ENCODE assay signal across 10 cellular contexts in the genomic region with DNA sequence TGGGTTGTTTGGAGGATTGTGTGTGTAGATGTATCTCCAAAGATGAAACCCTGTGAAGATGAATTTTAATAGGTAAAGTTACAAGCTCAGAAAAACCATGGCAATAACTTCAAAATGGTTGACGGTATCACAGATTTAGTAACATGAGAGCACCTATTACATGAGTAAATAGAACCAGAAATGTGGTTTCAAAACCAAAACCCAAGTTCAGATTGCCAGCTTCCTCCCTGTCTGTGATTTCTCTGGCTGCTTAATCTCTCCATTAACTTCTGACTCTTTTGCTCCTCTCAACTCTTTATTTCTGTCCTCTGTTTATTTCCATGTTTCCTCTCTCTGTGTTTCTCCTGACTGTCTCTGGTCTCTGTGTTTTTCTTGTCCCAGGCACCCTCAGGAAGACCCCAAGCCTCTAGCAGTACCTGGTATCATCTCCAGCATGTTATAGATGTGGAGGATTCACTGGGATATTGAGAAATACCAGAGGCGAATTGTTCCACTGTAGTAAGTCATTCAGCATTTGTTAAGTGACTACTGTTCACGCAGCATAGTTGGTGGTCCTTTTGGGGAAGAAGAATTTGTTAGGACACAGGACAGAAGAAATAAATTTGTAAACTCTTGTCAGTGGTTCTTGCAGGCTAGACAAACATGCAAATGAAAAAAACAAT.
DNase-seq lines count a peak whose midpoint lies in the region; ATAC-seq, FAIRE-seq and TF ChIP-seq lines count a peak whose summit lies in the region.
"Had no signal": no experiment of that assay in that cellular context is flagged by ENCODE, and none has a peak within 500 bp of the region (broad histone marks: within the 10 kb centered on the region; RNA-seq: fewer than 3 reads in every experiment).

No MANE protein-coding gene starts in this region.

- no peak for DNase-seq in activated naive CD4-positive, alpha-beta T cell treated with Interleukin-2 at 50 U/mL for 16 hours
- DNase-seq in PC-3 (no peak), fibroblast of villous mesenchyme (ENCODE audit: low read depth) (peak; percentile 58), PC-9 (no peak), HTR-8/SVneo (ENCODE audit: insufficient read length, low spot score) (no peak), vagina (ENCODE audit: extremely low spot score in 2 of 2) (no peak)
- DNase-seq: activated CD8-positive, alpha-beta memory T cell treated with anti-CD3 and anti-CD28 coated beads, Interleukin-2, amount 50 U/mL, for 48 hours had no signal

- no peaks in the 10 kb centered on the region for H3K9me2 ChIP-seq in PC-3 (replicated peaks; ENCODE audit: low read length)
- no peaks in the 10 kb centered on the region; the same call in 1 of the 2 replicates for H3K9me2 ChIP-seq in PC-9 (ENCODE audit: insufficient read depth)

- H3K9ac ChIP-seq in PC-3 (ENCODE audit: low read length), result no peak overlapping the region
- H3K9ac ChIP-seq: BLaER1 had no signal

- intact Hi-C loops in PC-3 (cut with micrococcal nuclease) (loop anchor here (5.0 to 10.0 kb wide), 2 partner anchors 186 to 427 kb away; no protein-coding TSS in a partner anchor), PC-9 (cut with micrococcal nuclease; ENCODE audit: unreplicated experiment) (loop anchor here (5.0 to 10.0 kb wide), 4 partner anchors 237 to 816 kb away; no protein-coding TSS in a partner anchor), vagina (cut with DNase I) (no loop called here)

- no peak; the same call in 1 of the 2 replicates for ATAC-seq in PC-3

- no peaks in the 10 kb centered on the region for H3K9me3 Mint-ChIP-seq in activated naive CD4-positive, alpha-beta T cell treated with anti-CD3 and anti-CD28 coated beads, Interleukin-2, amount 50 U/mL, for 24 hours

- TF ChIP-seq CTCF in PC-3 (conservative IDR thresholded peaks at IDR 0.05; ENCODE audit: low read depth, low read length) (no peak), fibroblast of villous mesenchyme (IDR thresholded peaks at IDR 0.05; ENCODE audit: insufficient read depth, low read depth, low read length) (no peak), PC-9 (conservative IDR thresholded peaks at IDR 0.05) (no peak), vagina (IDR thresholded peaks at IDR 0.05) (no peak)

- no peaks in the 10 kb centered on the region for H3K79me2 ChIP-seq in PC-3 (ENCODE audit: low read length)
- H3K79me2 ChIP-seq in PC-9 (ENCODE audit: low read depth), result no peaks in the 10 kb centered on the region

- TF ChIP-seq POLR2A in vagina (IDR thresholded peaks at IDR 0.05), result no peak

- H3K4me1 ChIP-seq in PC-3 (ENCODE audit: insufficient read depth, low read length) (peaks cover 18% of the 10 kb centered on the region; the same call in 1 of the 2 replicates), urinary bladder (ENCODE audit: insufficient read depth) (no peaks in the 10 kb centered on the region), PC-9 (replicated peaks; ENCODE audit: insufficient read depth) (no peaks in the 10 kb centered on the region), vagina (peaks cover 22% of the 10 kb centered on the region)

- H3F3A ChIP-seq in PC-3 (ENCODE audit: low read length, unreplicated experiment) (no peaks in the 10 kb centered on the region), PC-9 (ENCODE audit: insufficient read depth, low read depth) (no peaks in the 10 kb centered on the region)

- H3K4me3 ChIP-seq in PC-3 (ENCODE audit: low read length), result no peak overlapping the region
- no peak overlapping the region for H3K4me3 ChIP-seq in fibroblast of villous mesenchyme (ENCODE audit: low read depth, low read length)
- no peak overlapping the region for H3K4me3 ChIP-seq in urinary bladder (ENCODE audit: low read depth, low read length)
- no peak overlapping the region for H3K4me3 ChIP-seq in PC-9
- H3K4me3 ChIP-seq in vagina, result no peak overlapping the region
- H3K4me3 ChIP-seq: BLaER1 had no signal

- no peaks in the 10 kb centered on the region for H3K27me3 Mint-ChIP-seq in activated naive CD4-positive, alpha-beta T cell treated with anti-CD3 and anti-CD28 coated beads, Interleukin-2, amount 50 U/mL, for 24 hours

- POLR2A ChIA-PET in PC-3 (lab: Charles Lee; ENCODE audit: unreplicated experiment), result interaction anchor here (0.7 kb wide), 1 partner anchor 83 kb away, joined by 3 read pairs; no protein-coding TSS in a partner anchor
- POLR2A ChIA-PET in PC-9 (lab: Charles Lee; ENCODE audit: unreplicated experiment), result interaction anchor here (0.6 kb wide), 1 partner anchor 975 kb away, joined by 6 read pairs; no protein-coding TSS in a partner anchor

- no peaks in the 10 kb centered on the region for H4K20me1 ChIP-seq in PC-3 (ENCODE audit: low read length)
- peaks cover 12% of the 10 kb centered on the region for H4K20me1 ChIP-seq in PC-9 (ENCODE audit: insufficient read depth)

- peak overlapping the region; percentile 47 for H3K27ac Mint-ChIP-seq in activated naive CD4-positive, alpha-beta T cell treated with anti-CD3 and anti-CD28 coated beads, Interleukin-2, amount 50 U/mL, for 24 hours

- H3K36me3 ChIP-seq in PC-3 (ENCODE audit: low read depth, low read length) (no peaks in the 10 kb centered on the region), urinary bladder (ENCODE audit: insufficient read depth) (no peaks in the 10 kb centered on the region), PC-9 (ENCODE audit: low read depth) (no peaks in the 10 kb centered on the region), vagina (no peaks in the 10 kb centered on the region)

- H3K36me3 Mint-ChIP-seq in activated naive CD4-positive, alpha-beta T cell treated with anti-CD3 and anti-CD28 coated beads, Interleukin-2, amount 50 U/mL, for 24 hours, result no peaks in the 10 kb centered on the region

- H3K27ac ChIP-seq in PC-3 (ENCODE audit: low read length), result peak overlapping the region; percentile 4; the same call in 1 of the 2 replicates
- peak overlapping the region; percentile 45 for H3K27ac ChIP-seq in urinary bladder (ENCODE audit: low read depth)
- H3K27ac ChIP-seq in PC-9, result no peak overlapping the region
- H3K27ac ChIP-seq in vagina, result no peak overlapping the region
- H3K27ac ChIP-seq: BLaER1 had no signal

- peak overlapping the region; percentile 8 for H3K4me3 Mint-ChIP-seq in activated naive CD4-positive, alpha-beta T cell treated with anti-CD3 and anti-CD28 coated beads, Interleukin-2, amount 50 U/mL, for 24 hours

- FAIRE-seq in HTR-8/SVneo (lab: Jason Lieb, UNC), result no peak

- CTCF ChIA-PET in PC-3 (lab: Charles Lee), result no interaction called here
- CTCF ChIA-PET in PC-9 (lab: Charles Lee), result interaction anchor here (0.7 kb wide), 2 partner anchors 44 to 94 kb away, joined by 3 to 10 read pairs; no protein-coding TSS in a partner anchor

- H3K4me2 ChIP-seq in PC-3 (ENCODE audit: low read length) (peak overlapping the region; percentile 23; the same call in 1 of the 2 replicates), PC-9 (no peak overlapping the region)
- H3K4me2 ChIP-seq: BLaER1 had no signal

- H3K4me1 Mint-ChIP-seq in activated naive CD4-positive, alpha-beta T cell treated with anti-CD3 and anti-CD28 coated beads, Interleukin-2, amount 50 U/mL, for 24 hours, result peaks cover 52% of the 10 kb centered on the region

- WGBS in urinary bladder, result 51% methylated on average over 3 of the region's 3 CpGs

- BruUV-seq in PC-3 (replicated peaks; lab: Mats Ljungman, UMichigan) (no TSS peak), PC-9 (replicated peaks; lab: Mats Ljungman, UMichigan) (no TSS peak)

- H2AFZ ChIP-seq in PC-3 (ENCODE audit: low read length), result no peak overlapping the region
- no peak overlapping the region for H2AFZ ChIP-seq in PC-9

- H3K9me3 ChIP-seq in PC-3 (ENCODE audit: low read length), result no peaks in the 10 kb centered on the region
- no peaks in the 10 kb centered on the region for H3K9me3 ChIP-seq in PC-9 (ENCODE audit: insufficient read depth, low read depth)
- H3K9me3 ChIP-seq in vagina, result no peaks in the 10 kb centered on the region
- H3K9me3 ChIP-seq: BLaER1 had no signal

- H3K27me3 ChIP-seq in PC-3 (ENCODE audit: low read length) (no peaks in the 10 kb centered on the region), PC-9 (ENCODE audit: insufficient read depth, low read depth) (no peaks in the 10 kb centered on the region), vagina (no peaks in the 10 kb centered on the region)
- H3K27me3 ChIP-seq: BLaER1 had no signal

Comparison
In these comparisons a context has a peak if more than half of its experiments do, and no peak if none do; other contexts are left out.
1. H3K27ac ChIP-seq: peak in PC-3 (single experiment) and urinary bladder (single experiment); none in PC-9 (single experiment) and vagina (single experiment).